In the genomic region with DNA sequence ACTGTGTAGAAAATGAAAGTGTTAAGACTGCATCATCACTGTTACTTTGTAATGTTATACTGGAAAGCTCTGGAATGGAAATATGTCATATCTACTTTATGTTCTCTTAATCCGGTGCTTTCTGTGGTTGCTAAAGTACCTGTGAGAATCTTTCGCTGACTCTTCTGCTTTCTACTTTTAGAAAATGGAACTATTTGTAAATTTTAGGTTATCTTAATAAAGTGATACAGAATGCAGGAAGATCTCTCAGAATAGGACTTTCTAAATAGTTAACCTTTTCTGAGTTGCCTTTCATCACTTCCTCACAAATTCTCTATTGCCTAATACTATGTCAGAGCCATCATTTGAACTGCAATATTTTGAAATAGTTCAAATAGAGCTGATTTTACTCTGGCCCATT, we compare ENCODE assay signal across 12 cellular contexts.
A peak's percentile ranks its signal among the peaks of the same experiment; 100 is the strongest.
DNase-seq lines count a peak whose midpoint lies in the region; ATAC-seq, FAIRE-seq and TF ChIP-seq lines count a peak whose summit lies in the region.
"Had no signal": no experiment of that assay in that cellular context is flagged by ENCODE, and none has a peak within 500 bp of the region (broad histone marks: within the 10 kb centered on the region; RNA-seq: fewer than 3 reads in every experiment).

No MANE protein-coding gene starts in this region.

- no peak for TF ChIP-seq EP300 in GM12878 (IDR thresholded peaks at IDR 0.05; ENCODE audit: borderline replicate concordance in 1 of 2, control insufficient read depth in 1 of 2, low read depth in 2 of 2, low read length in 2 of 2)

- peak; percentile 46 for FAIRE-seq in GM12892 (lab: Jason Lieb, UNC)
- FAIRE-seq in GM12878 (lab: Jason Lieb, UNC), result peak; percentile 66

- no TSS peak for BruUV-seq in GM12878 (replicated peaks; lab: Mats Ljungman, UMichigan)
- no TSS peak for BruUV-seq in A673 (replicated peaks; lab: Mats Ljungman, UMichigan)

- 4% methylated on average over 2 of the region's 2 CpGs for WGBS in GM12878 (ENCODE audit: insufficient coverage, insufficient replicate concordance, low lambda C conversion rate, missing lambda C conversion rate)

- SMC1A ChIA-PET in GM12878 (lab: Charles Lee; ENCODE audit: uncharacterized antibody, unreplicated experiment), result interaction anchor here (0.6 to 4.7 kb wide), 15 partner anchors 9 to 233 kb away, joined by 3 to 28 read pairs (median 4); no protein-coding TSS in a partner anchor

- H3K4me1 ChIP-seq in GM12878 (ENCODE audit: control insufficient read depth, insufficient read depth, low read length) (no peaks in the 10 kb centered on the region; the same call in 1 of the 2 replicates), A673 (ENCODE audit: insufficient read depth, low read length, poor library complexity, severe bottlenecking) (no peaks in the 10 kb centered on the region), GM23338 (ENCODE audit: insufficient read depth) (no peaks in the 10 kb centered on the region)
- no peaks in the 10 kb centered on the region for H3K4me1 ChIP-seq in effector memory CD4-positive, alpha-beta T cell (ENCODE audit: control insufficient read depth, insufficient read depth, low read length, poor library complexity, severe bottlenecking)

- no peaks in the 10 kb centered on the region for H3K27me3 Mint-ChIP-seq in GM23338 (ENCODE audit: insufficient read depth, low read depth, poor library complexity)

- H3K27ac ChIP-seq in GM12878 (ENCODE audit: control insufficient read depth, insufficient read depth), result no peak overlapping the region
- H3K27ac ChIP-seq in effector memory CD4-positive, alpha-beta T cell (ENCODE audit: insufficient read depth, low read length, poor library complexity, severe bottlenecking), result no peak overlapping the region
- no peak overlapping the region for H3K27ac ChIP-seq in A673 (ENCODE audit: low read depth, low read length, poor library complexity, severe bottlenecking)
- no peak overlapping the region for H3K27ac ChIP-seq in GM23338 (ENCODE audit: low read depth)
- H3K27ac ChIP-seq: C4-2B, skin epidermis had no signal

- no peaks in the 10 kb centered on the region for H3K9me3 Mint-ChIP-seq in GM23338

- H4K20me1 ChIP-seq in GM12878 (ENCODE audit: control insufficient read depth, insufficient read depth) (no peaks in the 10 kb centered on the region), GM23338 (replicated peaks; ENCODE audit: insufficient read depth) (no peaks in the 10 kb centered on the region)

- no peak overlapping the region for H3K9ac ChIP-seq in GM12878 (ENCODE audit: control insufficient read depth, insufficient read depth, low read length)

- TF ChIP-seq POLR2A in GM12892 (IDR thresholded peaks at IDR 0.05; ENCODE audit: low read depth, low read length) (no peak), GM12878 (IDR thresholded peaks at IDR 0.05; ENCODE audit: low read depth, low read length) (no peak)

- ATAC-seq in GM21423 (IDR thresholded peaks at IDR 0.05; ENCODE audit: unreplicated experiment), result peak; percentile 67
- ATAC-seq in HG03354 (IDR thresholded peaks at IDR 0.05; ENCODE audit: poor library complexity, severe bottlenecking, unreplicated experiment), result peak; percentile 86
- peak; percentile 92 for ATAC-seq in GM12878
- ATAC-seq in GM23338, result no peak

- H3K9me3 ChIP-seq in GM12878 (replicated peaks; ENCODE audit: control insufficient read depth, insufficient read depth, low read length) (no peaks in the 10 kb centered on the region), A673 (ENCODE audit: low read depth, low read length, poor library complexity, severe bottlenecking) (no peaks in the 10 kb centered on the region)
- H3K9me3 ChIP-seq in effector memory CD4-positive, alpha-beta T cell (ENCODE audit: control insufficient read depth, low read length), result no peaks in the 10 kb centered on the region

- no peaks in the 10 kb centered on the region; a peak in 1 of 4 replicates for H3K36me3 ChIP-seq in GM12878 (ENCODE audit: control insufficient read depth in 2 of 2, insufficient read depth in 2 of 2, low read length in 1 of 2)
- H3K36me3 ChIP-seq in effector memory CD4-positive, alpha-beta T cell (ENCODE audit: control insufficient read depth, insufficient read depth, low read length), result no peaks in the 10 kb centered on the region
- H3K36me3 ChIP-seq in A673 (ENCODE audit: insufficient read depth, low read length, poor library complexity, severe bottlenecking), result no peaks in the 10 kb centered on the region
- H3K36me3 ChIP-seq in GM23338 (ENCODE audit: insufficient read depth), result no peaks in the 10 kb centered on the region

- H3K4me1 Mint-ChIP-seq in GM23338, result no peaks in the 10 kb centered on the region

- POLR2A ChIA-PET in GM12878 (lab: Charles Lee) (interaction anchor here (0.9 kb wide), 1 partner anchor 63 kb away, joined by 3 read pairs; no protein-coding TSS in a partner anchor), A673 (lab: Charles Lee; ENCODE audit: low non-redundant PET) (no interaction called here)

- TF ChIP-seq RAD21 in GM12878 (IDR thresholded peaks at IDR 0.05; ENCODE audit: insufficient read depth, low read depth, low read length), result no peak

- no peaks in the 10 kb centered on the region for H3F3A ChIP-seq in GM23338 (replicated peaks; ENCODE audit: low read depth)

- no peak overlapping the region for H3K4me3 Mint-ChIP-seq in GM23338

- no peaks in the 10 kb centered on the region for H3K79me2 ChIP-seq in GM12878 (ENCODE audit: control insufficient read depth, insufficient read depth, low read length)
- no peaks in the 10 kb centered on the region for H3K79me2 ChIP-seq in GM23338 (replicated peaks; ENCODE audit: insufficient read depth)

- H3K4me3 ChIP-seq in GM12878 (no peak overlapping the region; the same call in 1 of the 2 replicates), A673 (ENCODE audit: low read depth, low read length, poor library complexity, severe bottlenecking) (no peak overlapping the region), GM23338 (no peak overlapping the region)
- no peak overlapping the region for H3K4me3 ChIP-seq in effector memory CD4-positive, alpha-beta T cell (ENCODE audit: insufficient read depth, low read depth, low read length, poor library complexity, severe bottlenecking)
- H3K4me3 ChIP-seq: skin epidermis had no signal

- H2AFZ ChIP-seq in GM12878 (ENCODE audit: control insufficient read depth, low read depth, low read length) (no peak overlapping the region), GM23338 (no peak overlapping the region)

- RAD21 ChIA-PET in GM12878 (lab: Charles Lee; ENCODE audit: unreplicated experiment), result interaction anchor here (0.9 to 2.0 kb wide), 5 partner anchors 9 to 232 kb away, joined by 3 to 7 read pairs (median 4); no protein-coding TSS in a partner anchor

- H3K9me2 ChIP-seq in GM23338 (ENCODE audit: insufficient read depth), result no peaks in the 10 kb centered on the region

- H3K27me3 ChIP-seq in GM12878 (replicated peaks in 1 of 2; ENCODE audit: control insufficient read depth in 2 of 2, insufficient read depth in 2 of 2, low read length in 1 of 2) (no peaks in the 10 kb centered on the region), A673 (replicated peaks; ENCODE audit: insufficient read depth, low read depth, low read length, poor library complexity) (no peaks in the 10 kb centered on the region), GM23338 (ENCODE audit: insufficient read depth) (no peaks in the 10 kb centered on the region)
- H3K27me3 ChIP-seq in effector memory CD4-positive, alpha-beta T cell (replicated peaks; ENCODE audit: control insufficient read depth, insufficient read depth, low read length, poor library complexity, severe bottlenecking), result no peaks in the 10 kb centered on the region

- CTCF ChIA-PET in GM12878 (lab: Yijun Ruan, JAX), result interaction anchor here (0.6 to 1.3 kb wide), 5 partner anchors 9 to 233 kb away, joined by 3 to 5 read pairs (median 3); no protein-coding TSS in a partner anchor
- CTCF ChIA-PET in A673 (lab: Charles Lee), result interaction anchor here (0.6 kb wide), 1 partner anchor 982 kb away, joined by 6 read pairs; no protein-coding TSS in a partner anchor

- H3K27ac Mint-ChIP-seq in GM23338, result no peak overlapping the region

- H3K4me2 ChIP-seq in GM12878 (ENCODE audit: control insufficient read depth, insufficient read depth), result peak overlapping the region; percentile 52; the same call in 1 of the 2 replicates
- H3K4me2 ChIP-seq in GM23338, result no peak overlapping the region

- H3K36me3 Mint-ChIP-seq in GM23338 (ENCODE audit: low read depth), result no peaks in the 10 kb centered on the region

- in situ Hi-C loops in GM12878 (cut with MboI), result no loop called here

- DNase-seq in GM12892 (ENCODE audit: insufficient read length) (no peak), GM12878 (ENCODE audit: low read depth, low spot score) (peak; percentile 5), DMS53 treated with DMSO at 0.1 percent for 48 hours (lab: John Stamatoyannopoulos, UW; ENCODE audit: unreplicated experiment) (no peak), A673 (ENCODE audit: low spot score) (no peak), GM23338 (ENCODE audit: low spot score) (no peak)
- DNase-seq in effector memory CD4-positive, alpha-beta T cell, result no peak
- DNase-seq: activated CD4-positive, CD25-positive, alpha-beta regulatory T cell; mesenchymal stem cell had no signal

- intact Hi-C loops in GM12878 (cut with micrococcal nuclease; ENCODE audit: unreplicated experiment) (no loop called here), A673 (cut with micrococcal nuclease; ENCODE audit: unreplicated experiment) (no loop called here)

- TF ChIP-seq CTCF in GM12878 (IDR thresholded peaks at IDR 0.05 in 2 of 3, conservative IDR thresholded peaks at IDR 0.05 in 1 of 3; ENCODE audit: control insufficient read depth in 2 of 3, extremely low read depth in 1 of 3, insufficient read depth in 1 of 3, low read depth in 3 of 3, low read length in 3 of 3), result no peak
- TF ChIP-seq CTCF in A673 (conservative IDR thresholded peaks at IDR 0.05; ENCODE audit: low read depth, low read length), result no peak
- TF ChIP-seq CTCF in GM23338 (conservative IDR thresholded peaks at IDR 0.05; ENCODE audit: low read depth in 2 of 2), result no peak

TF ChIP-seq in GM23338, 12 proteins besides CTCF, POLR2A, EP300 and RAD21 (continues in another document):
- no peak for TF ChIP-seq STAT1 (IDR thresholded peaks at IDR 0.05; ENCODE audit: unreplicated experiment)
- TF ChIP-seq JUNB (IDR thresholded peaks at IDR 0.05; ENCODE audit: unreplicated experiment), result no peak
- TF ChIP-seq, protein P1, sequence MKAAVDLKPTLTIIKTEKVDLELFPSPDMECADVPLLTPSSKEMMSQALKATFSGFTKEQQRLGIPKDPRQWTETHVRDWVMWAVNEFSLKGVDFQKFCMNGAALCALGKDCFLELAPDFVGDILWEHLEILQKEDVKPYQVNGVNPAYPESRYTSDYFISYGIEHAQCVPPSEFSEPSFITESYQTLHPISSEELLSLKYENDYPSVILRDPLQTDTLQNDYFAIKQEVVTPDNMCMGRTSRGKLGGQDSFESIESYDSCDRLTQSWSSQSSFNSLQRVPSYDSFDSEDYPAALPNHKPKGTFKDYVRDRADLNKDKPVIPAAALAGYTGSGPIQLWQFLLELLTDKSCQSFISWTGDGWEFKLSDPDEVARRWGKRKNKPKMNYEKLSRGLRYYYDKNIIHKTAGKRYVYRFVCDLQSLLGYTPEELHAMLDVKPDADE (IDR thresholded peaks at IDR 0.05), result no peak
- TF ChIP-seq NANOG (IDR thresholded peaks at IDR 0.05; ENCODE audit: borderline replicate concordance), result no peak
